26 cellular contexts compared by ENCODE assay signal in genomic region chr4:72933029-72933428, GRCh38.
A peak's percentile ranks its signal among the peaks of the same experiment; 100 is the strongest.
DNase-seq lines count a peak whose midpoint lies in the region; ATAC-seq, FAIRE-seq and TF ChIP-seq lines count a peak whose summit lies in the region.
"Had no signal": no experiment of that assay in that cellular context is flagged by ENCODE, and none has a peak within 500 bp of the region (broad histone marks: within the 10 kb centered on the region; RNA-seq: fewer than 3 reads in every experiment).

No MANE protein-coding gene starts in this region.

- no peak for FAIRE-seq in A549 (lab: Jason Lieb, UNC)
- FAIRE-seq in bronchial epithelial cell (lab: Jason Lieb, UNC) = no peak
- no peak for FAIRE-seq in RCC 7860 (lab: Jason Lieb, UNC)
- FAIRE-seq: A204.1, D721Med, GM12878, GM19239 had no signal

- H3K9me3 ChIP-seq in A549 = no peaks in the 10 kb centered on the region
- H3K9me3 ChIP-seq: BE2C; BLaER1 treated with 17β-estradiol and CSF1 and Interleukin-3, amounts not matched to agents 10 nM and 100 nM had no signal

- no peak for TF ChIP-seq EP300 in A549 (IDR thresholded peaks at IDR 0.05)

- 40% methylated on average over 1 of the region's 1 CpG for WGBS in A549 (ENCODE audit: missing lambda C conversion rate)

- H3K36me3 Mint-ChIP-seq in endothelial cell (ENCODE audit: low read depth, unreplicated experiment) = no peaks in the 10 kb centered on the region
- H3K36me3 Mint-ChIP-seq: CD14-positive monocyte; CD8-positive, alpha-beta memory T cell had no signal

- TF ChIP-seq CTCF in A549 (IDR thresholded peaks at IDR 0.05) (no peak), bronchial epithelial cell (IDR thresholded peaks at IDR 0.05; ENCODE audit: insufficient read depth, low read length, severe bottlenecking) (no peak), endothelial cell (IDR thresholded peaks at IDR 0.05; ENCODE audit: unreplicated experiment) (no peak)

- CTCF ChIA-PET in A549 (lab: Yijun Ruan, JAX) = no interaction called here

- no peak for DNase-seq in A549 (ENCODE audit: low read depth in 1 of 2, low spot score in 1 of 2)
- DNase-seq in bronchial epithelial cell (ENCODE audit: low read depth) = peak; percentile 56
- peak; percentile 5 for DNase-seq in epithelial cell of prostate (ENCODE audit: low read depth, low spot score)
- peak; percentile 9 for DNase-seq in myocyte (ENCODE audit: low read depth)
- DNase-seq in endothelial cell (ENCODE audit: low spot score) = no peak
- no peak for DNase-seq in RCC 7860 (ENCODE audit: low spot score)
- no peak for DNase-seq in NCI-H1417 (lab: John Stamatoyannopoulos, UW)
- DNase-seq: ACHN; AML-193; BE2C; CD4-positive, alpha-beta T cell; CD8-positive, alpha-beta memory T cell; DMS 273 treated with DMSO at 0.1 percent for 48 hours; DMS79; EL; GDM1; GM23248; H9 had no signal

- no peaks in the 10 kb centered on the region for H3K9me3 Mint-ChIP-seq in endothelial cell (ENCODE audit: unreplicated experiment)
- H3K9me3 Mint-ChIP-seq: CD4-positive, alpha-beta T cell; CD8-positive, alpha-beta memory T cell; H9 had no signal

- no peak overlapping the region for H3K4me3 ChIP-seq in A549
- no peak overlapping the region for H3K4me3 ChIP-seq in bronchial epithelial cell (ENCODE audit: low read depth, low read length)
- H3K4me3 ChIP-seq: BLaER1 treated with 17β-estradiol and CSF1 and Interleukin-3, amounts not matched to agents 10 nM and 100 nM; GM12878; GM23248 had no signal

- H3K27me3 Mint-ChIP-seq in endothelial cell (ENCODE audit: unreplicated experiment) = peaks cover 5% of the 10 kb centered on the region

- H3K27ac Mint-ChIP-seq in endothelial cell (ENCODE audit: unreplicated experiment) = no peak overlapping the region
- H3K27ac Mint-ChIP-seq: CD14-positive monocyte; CD4-positive, alpha-beta T cell; CD8-positive, alpha-beta memory T cell had no signal

- H3K4me1 Mint-ChIP-seq in endothelial cell (ENCODE audit: unreplicated experiment) = no peaks in the 10 kb centered on the region
- H3K4me1 Mint-ChIP-seq: CD14-positive monocyte; CD8-positive, alpha-beta memory T cell had no signal

- no peak for ATAC-seq in A549
- ATAC-seq: GM12878, HCT116 had no signal

- no peaks in the 10 kb centered on the region for H3K4me1 ChIP-seq in A549
- H3K4me1 ChIP-seq: BE2C; BLaER1 treated with 17β-estradiol and CSF1 and Interleukin-3, amounts not matched to agents 10 nM and 100 nM had no signal

- H3K4me3 Mint-ChIP-seq in endothelial cell (ENCODE audit: unreplicated experiment) = no peak overlapping the region
- H3K4me3 Mint-ChIP-seq: CD14-positive monocyte; CD4-positive, alpha-beta T cell; CD8-positive, alpha-beta memory T cell; H9 had no signal

- TF ChIP-seq POLR2A in A549 (IDR thresholded peaks at IDR 0.05; ENCODE audit: low read length) = no peak

- no peaks in the 10 kb centered on the region for H3K36me3 ChIP-seq in bronchial epithelial cell (ENCODE audit: control insufficient read depth, insufficient read depth, low read length)
- H3K36me3 ChIP-seq: BE2C; BLaER1 treated with 17β-estradiol and CSF1 and Interleukin-3, amounts not matched to agents 10 nM and 100 nM had no signal

- H3K27me3 ChIP-seq in bronchial epithelial cell (ENCODE audit: control insufficient read depth, insufficient read depth, low read length) = no peaks in the 10 kb centered on the region
- H3K27me3 ChIP-seq: BE2C; BLaER1 treated with 17β-estradiol and CSF1 and Interleukin-3, amounts not matched to agents 10 nM and 100 nM had no signal

- POLR2A ChIA-PET in A549 (lab: Yijun Ruan, JAX) = no interaction called here

- H3K27ac ChIP-seq in A549 (no peak overlapping the region), epithelial cell of prostate (no peak overlapping the region)
- H3K27ac ChIP-seq: 22Rv1; BLaER1 treated with 17β-estradiol and CSF1 and Interleukin-3, amounts not matched to agents 10 nM and 100 nM; GM23248 had no signal

- no peak for TF ChIP-seq RAD21 in A549 (conservative IDR thresholded peaks at IDR 0.05 in 1 of 2, IDR thresholded peaks at IDR 0.05 in 1 of 2)

- no peak overlapping the region for H3K4me2 ChIP-seq in A549
- H3K4me2 ChIP-seq: BLaER1 treated with 17β-estradiol and CSF1 and Interleukin-3, amounts not matched to agents 10 nM and 100 nM had no signal

TF ChIP-seq in A549, 52 proteins besides CTCF, POLR2A, EP300 and RAD21:
- TF ChIP-seq CEBPB (IDR thresholded peaks at IDR 0.05) = no peak
- no peak for TF ChIP-seq EHF (CRISPR knock-in tag; IDR thresholded peaks at IDR 0.05)
- TF ChIP-seq MAFK (IDR thresholded peaks at IDR 0.05; ENCODE audit: partially characterized antibody) = peak; percentile 17

Comparison
In these comparisons a context has a peak if more than half of its experiments do, and no peak if none do; other contexts are left out.
1. DNase-seq: peak in bronchial epithelial cell (single experiment), epithelial cell of prostate (single experiment) and myocyte (single experiment); none in A549 (0 of 2), endothelial cell (single experiment), RCC 7860 (single experiment) and NCI-H1417 (0 of 3).